ENCODE assay signal across 16 cellular contexts in genomic region chr1:9349331-9349851, GRCh38. TPM values are rescaled to one million over a fixed set of nuclear protein-coding genes. Genes with fewer than 3 reads are reported as not detected.
DNase-seq lines count a peak whose midpoint lies in the region; FAIRE-seq and TF ChIP-seq lines count a peak whose summit lies in the region.
"Had no signal": no experiment of that assay in that cellular context is flagged by ENCODE, and none has a peak within 500 bp of the region (broad histone marks: within the 10 kb centered on the region; RNA-seq: fewer than 3 reads in every experiment).

No MANE protein-coding gene starts in this region.

- no peaks in the 10 kb centered on the region for H3K9me3 ChIP-seq in H1 (ENCODE audit: insufficient read depth in 2 of 2, low read depth in 1 of 2, low read length in 1 of 2)
- H3K9me3 ChIP-seq in transverse colon = no peaks in the 10 kb centered on the region

- no peak overlapping the region for H2AFZ ChIP-seq in H1 (ENCODE audit: low read length)
- H2AFZ ChIP-seq: neural progenitor cell had no signal

- no peaks in the 10 kb centered on the region; the same call in 1 of the 2 replicates for H3K23me2 ChIP-seq in H1 (ENCODE audit: low read depth, low read length)

- H4K20me1 ChIP-seq in H1 (replicated peaks in 1 of 2; ENCODE audit: control insufficient read depth in 1 of 2, insufficient read depth in 2 of 2, low read length in 2 of 2) = peaks cover 0 to 4% of the 10 kb centered on the region in 2 experiments

- no peak overlapping the region for H3K9ac ChIP-seq in H1 (replicated peaks in 1 of 4; ENCODE audit: extremely low read depth in 1 of 4, low read depth in 3 of 4, low read length in 3 of 4)
- H3K9ac ChIP-seq: neural progenitor cell had no signal

- H4K5ac ChIP-seq in H1 (ENCODE audit: insufficient read length, low read depth, low read length) = no peak overlapping the region

- H3K4ac ChIP-seq in H1 (replicated peaks; ENCODE audit: insufficient read length, low read depth, low read length) = no peak overlapping the region

- no peaks in the 10 kb centered on the region for H3K79me1 ChIP-seq in H1 (ENCODE audit: low read depth, low read length)

- H3K9me3 Mint-ChIP-seq in mesothelial cell of epicardium = no peaks in the 10 kb centered on the region
- H3K9me3 Mint-ChIP-seq: central memory CD8-positive, alpha-beta T cell; effector memory CD8-positive, alpha-beta T cell; neural progenitor cell; stimulated activated naive CD8-positive, alpha-beta T cell treated with anti-CD3 and anti-CD28 coated beads, Interleukin-15, Interleukin-2, amounts not matched to agents 100 ng/mL and 50 ng/mL, for 24 hours had no signal

- no peak for TF ChIP-seq CTCF in HFF-Myc (IDR thresholded peaks at IDR 0.05; ENCODE audit: low read depth, low read length, missing control alignments)
- TF ChIP-seq CTCF in H1 (IDR thresholded peaks at IDR 0.05; ENCODE audit: control extremely low read depth in 1 of 3, insufficient read depth in 1 of 3, low read depth in 1 of 3, low read length in 3 of 3) = no peak
- no peak for TF ChIP-seq CTCF in mesothelial cell of epicardium (IDR thresholded peaks at IDR 0.05; ENCODE audit: unreplicated experiment)
- TF ChIP-seq CTCF in transverse colon (IDR thresholded peaks at IDR 0.05) = no peak

- no peak overlapping the region for H3K14ac ChIP-seq in H1 (ENCODE audit: insufficient read length)

- H2AK5ac ChIP-seq in H1 (ENCODE audit: low read depth, low read length) = 0 out of 2 replicates have a peak overlapping the region, but pooled peaks have one; percentile 85

- H2BK120ac ChIP-seq in H1 (replicated peaks; ENCODE audit: low read depth, low read length) = no peak overlapping the region

- H3K4me3 ChIP-seq in HFF-Myc (replicated peaks; ENCODE audit: low read depth, low read length) (no peak overlapping the region), H1 (ENCODE audit: extremely low read depth in 1 of 4, insufficient read depth in 2 of 4, low read depth in 3 of 4, low read length in 4 of 4) (no peak overlapping the region), transverse colon (no peak overlapping the region)
- H3K4me3 ChIP-seq: neural progenitor cell had no signal

- no peaks in the 10 kb centered on the region for H3K36me3 ChIP-seq in H1 (ENCODE audit: control insufficient read depth in 2 of 4, insufficient read depth in 4 of 4, low read length in 3 of 4)
- H3K36me3 ChIP-seq in transverse colon = no peaks in the 10 kb centered on the region
- H3K36me3 ChIP-seq: neural progenitor cell had no signal

- no peak overlapping the region for H4K91ac ChIP-seq in H1 (replicated peaks; ENCODE audit: insufficient read length, low read length)

- H3K4me1 ChIP-seq in H1 (replicated peaks in 1 of 4; ENCODE audit: control insufficient read depth in 3 of 4, insufficient read depth in 4 of 4, low read length in 3 of 4) (peaks cover 3 to 18% (median 8%) of the 10 kb centered on the region in 4 experiments), transverse colon (peaks cover 15 to 50% (median 33%) of the 10 kb centered on the region in 4 donors)

- TF ChIP-seq POLR2A in H1 (IDR thresholded peaks at IDR 0.05; ENCODE audit: control extremely low read depth in 1 of 2, low read depth in 2 of 2, low read length in 2 of 2) (no peak), transverse colon (IDR thresholded peaks at IDR 0.05) (no peak)

- intact Hi-C loops in transverse colon (cut with DNase I; ENCODE audit: low total_unique reads) = no loop called here

- no peak overlapping the region for H3K4me2 ChIP-seq in H1 (ENCODE audit: insufficient read depth in 1 of 2, low read depth in 2 of 2, low read length in 2 of 2)
- H3K4me2 ChIP-seq: neural progenitor cell had no signal

- no peak overlapping the region for H3K4me3 Mint-ChIP-seq in mesothelial cell of epicardium
- H3K4me3 Mint-ChIP-seq: central memory CD8-positive, alpha-beta T cell; effector memory CD8-positive, alpha-beta T cell; neural progenitor cell; stimulated activated naive CD8-positive, alpha-beta T cell treated with anti-CD3 and anti-CD28 coated beads, Interleukin-15, Interleukin-2, amounts not matched to agents 100 ng/mL and 50 ng/mL, for 24 hours had no signal

- TF ChIP-seq EP300 in H1 (IDR thresholded peaks at IDR 0.05; ENCODE audit: borderline replicate concordance in 1 of 2, low read depth in 2 of 2, low read length in 2 of 2) = no peak
- no peak for TF ChIP-seq EP300 in transverse colon (IDR thresholded peaks at IDR 0.05; ENCODE audit: low read depth)

- no peak overlapping the region for H3K56ac ChIP-seq in H1 (replicated peaks; ENCODE audit: insufficient read length, low read depth, low read length)

- H3K27ac Mint-ChIP-seq in mesothelial cell of epicardium = peak overlapping the region; percentile 2
- H3K27ac Mint-ChIP-seq: effector memory CD8-positive, alpha-beta T cell; neural progenitor cell; stimulated activated naive CD8-positive, alpha-beta T cell treated with anti-CD3 and anti-CD28 coated beads, Interleukin-15, Interleukin-2, amounts not matched to agents 100 ng/mL and 50 ng/mL, for 24 hours had no signal

- H3K27me3 ChIP-seq in H1 (replicated peaks in 1 of 4; ENCODE audit: control insufficient read depth in 3 of 4, extremely low read depth in 1 of 4, insufficient read depth in 3 of 4, low read length in 3 of 4) (no peaks in the 10 kb centered on the region), transverse colon (no peaks in the 10 kb centered on the region)
- H3K27me3 ChIP-seq: neural progenitor cell had no signal

- CTCF ChIA-PET in H1 (lab: Charles Lee; ENCODE audit: partially characterized antibody) = interaction anchor here (1.4 kb wide), 1 partner anchor 29 kb away, joined by 4 read pairs; no protein-coding TSS in a partner anchor

- 90% methylated on average over 22 of the region's 22 CpGs; no CpG with 5 or more reads in 1 of the 2 experiments for WGBS in H1 (ENCODE audit: extremely low coverage in 1 of 2, insufficient coverage in 1 of 2, insufficient read length in 1 of 2, insufficient replicate concordance in 2 of 2, low coverage in 1 of 2, low lambda C conversion rate in 2 of 2, missing lambda C conversion rate in 1 of 2), 2 experiments
- 77 to 81% methylated on average over 6 to 22 of the region's 22 CpGs for WGBS in transverse colon (ENCODE audit: low coverage in 1 of 2), 2 donors

- no peak overlapping the region; the same call in 1 of the 2 replicates for H3K27ac ChIP-seq in H1 (ENCODE audit: low read depth, low read length)
- H3K27ac ChIP-seq in transverse colon = peak overlapping the region; percentile 32 to 56 (median 40)
- H3K27ac ChIP-seq: neural progenitor cell had no signal

- no peaks in the 10 kb centered on the region for H3K79me2 ChIP-seq in H1 (ENCODE audit: control insufficient read depth in 1 of 2, insufficient read depth in 2 of 2, low read length in 2 of 2)

- no peak overlapping the region for H3K18ac ChIP-seq in H1 (ENCODE audit: extremely low read depth, low read length)

- peaks cover 52% of the 10 kb centered on the region for H3K4me1 Mint-ChIP-seq in mesothelial cell of epicardium

- in situ Hi-C loops in transverse colon (cut with MboI; ENCODE audit: low pct_ligation_motif_present in 1 of 4, low pct_unique_long_range_greater_than_20kb in 1 of 4, low sequenced_read_pairs in 3 of 4) = no loop called here

- no peak for FAIRE-seq in H1 (lab: Jason Lieb, UNC)

- POLR2A ChIA-PET in H1 (lab: Charles Lee; ENCODE audit: partially characterized antibody) = interaction anchor here (1.0 kb wide), 1 partner anchor 10 kb away, joined by 3 read pairs; no protein-coding TSS in a partner anchor

- 0 out of 2 replicates have a peak overlapping the region, but pooled peaks have one; percentile 50 for H2BK12ac ChIP-seq in H1 (ENCODE audit: low read depth, low read length)

- H3K36me3 Mint-ChIP-seq in mesothelial cell of epicardium = peaks cover 2% of the 10 kb centered on the region
- H3K36me3 Mint-ChIP-seq: neural progenitor cell had no signal

- H4K8ac ChIP-seq in H1 (ENCODE audit: extremely low read depth, insufficient read depth, low read length) = no peak overlapping the region

- no peak overlapping the region for H2BK5ac ChIP-seq in H1 (ENCODE audit: low read depth, low read length)

- no peaks in the 10 kb centered on the region for H3K27me3 Mint-ChIP-seq in mesothelial cell of epicardium (ENCODE audit: low read depth)
- H3K27me3 Mint-ChIP-seq: central memory CD8-positive, alpha-beta T cell; stimulated activated naive CD8-positive, alpha-beta T cell treated with anti-CD3 and anti-CD28 coated beads, Interleukin-15, Interleukin-2, amounts not matched to agents 100 ng/mL and 50 ng/mL, for 24 hours had no signal

- no peak for TF ChIP-seq RAD21 in H1 (IDR thresholded peaks at IDR 0.05 in 1 of 2, conservative IDR thresholded peaks at IDR 0.05 in 1 of 2; ENCODE audit: low read depth in 2 of 2, low read length in 2 of 2)

- H2BK20ac ChIP-seq in H1 (ENCODE audit: low read length) = no peak overlapping the region

- no peak overlapping the region for H3K23ac ChIP-seq in H1 (ENCODE audit: insufficient read length)

- H2BK15ac ChIP-seq in H1 (ENCODE audit: low read length) = no peak overlapping the region

- DNase-seq in HFF-Myc (ENCODE audit: extremely low read depth, low read depth) (peak; percentile 11), H1 (ENCODE audit: low read depth in 1 of 2, low spot score in 2 of 2) (no peak), mesothelial cell of epicardium (ENCODE audit: low spot score in 2 of 2, unreplicated experiment in 2 of 2) (no peak), transverse colon (no peak), NCI-H526 (lab: John Stamatoyannopoulos, UW) (no peak), KG1 (lab: John Stamatoyannopoulos, UW) (no peak), NCI-H1417 treated with DMSO at 0.1 percent for 48 hours (lab: John Stamatoyannopoulos, UW) (no peak)
- DNase-seq: activated effector memory CD4-positive, alpha-beta T cell treated with anti-CD3 and anti-CD28 coated beads, Interleukin-2, amount 50 U/mL, for 16 hours; effector memory CD8-positive, alpha-beta T cell; Karpas-422; NCI-H1105; NCI-H2171; NCI-H774 had no signal

TF ChIP-seq in H1, 55 proteins besides CTCF, POLR2A, EP300 and RAD21 (continues in another document):
- TF ChIP-seq SIRT6 (IDR thresholded peaks at IDR 0.05; ENCODE audit: low read length) (no peak), SRF (IDR thresholded peaks at IDR 0.05; ENCODE audit: low read depth, low read length) (no peak)

RNA-seq across cellular contexts. Expression of gene SPSB1, which starts 56.7 kb away (rescaled TPM):
- 4.0 and 5.3 TPM in 2 replicates for total RNA-seq in H1 (2021; fragmentation: NEBNext Ultra II Directional; extraction: Animal tissue kit (Norgen Biotek cat#: 25700))
- polyA plus RNA-seq in H1 (2011; rRNA removed) = 6.4 and 8.2 TPM in 2 replicates
- polyA plus RNA-seq in H1 (2011; cell fraction: cytosol; rRNA removed) = 5.0 TPM
- 5.0 TPM for polyA plus RNA-seq in H1 (2011; cell fraction: nucleus; rRNA removed)
- 3.3 to 5.5 TPM (median 4.1 TPM) in 4 replicates for polyA plus RNA-seq in H1 (2012, experiment 1 of 2)
- 4.3 TPM for polyA plus RNA-seq in H1 (2012, experiment 2 of 2)
- 2.6 TPM for polyA plus RNA-seq in H1 (2013, experiment 1 of 2)
- polyA plus RNA-seq in H1 (2013, experiment 2 of 2) = 2.9 TPM
- polyA minus RNA-seq in H1 (2011; rRNA and poly(A)+ RNA removed) = 5.3 and 7.5 TPM in 2 replicates
- 4.0 TPM for polyA minus RNA-seq in H1 (2011; cell fraction: cytosol; rRNA and poly(A)+ RNA removed)
- polyA minus RNA-seq in H1 (2011; cell fraction: nucleus; rRNA and poly(A)+ RNA removed) = 2.9 TPM
- 22.0 to 24.8 TPM (median 23.9 TPM) in 3 replicates for total RNA-seq in mesothelial cell of epicardium
- 10 to 100 TPM; 40.0 to 82.1 (median 52.6) TPM for total RNA-seq in transverse colon
